ENCODE assay signal across 8 cellular contexts in genomic region chr19:1885398-1886119, GRCh38.
DNase-seq lines count a peak whose midpoint lies in the region; ATAC-seq and TF ChIP-seq lines count a peak whose summit lies in the region.
"Not testable (repeated sequence)": the region's sequence is repeated elsewhere in the genome, so short reads cannot be mapped to it uniquely, and the experiment has no call there.

ABHD17A (minus strand) TSS chr19:1885496; CDS start chr19:1881566, 3,930 bp downstream.

- H3K4me3 ChIP-seq in neutrophil (ENCODE audit: low read depth in 1 of 2, low read length in 1 of 2) = peak within 1 kb of the TSS; percentile 70 to 89

- DNase-seq in NCI-H1417 (lab: John Stamatoyannopoulos, UW) = peak; percentile 94 to 98 (median 96)
- DNase-seq in SW 1271 (lab: John Stamatoyannopoulos, UW) = peak; percentile 72 to 81
- peak; percentile 94 for DNase-seq in germinal center (ENCODE audit: low spot score)
- peak; percentile 85 for DNase-seq in stromal cell of bone marrow (ENCODE audit: low read depth)

- H3K9me3 Mint-ChIP-seq in activated naive CD8-positive, alpha-beta T cell (ENCODE audit: low read depth) = not testable (repeated sequence)

- H3K9me3 ChIP-seq in ES-I3 (ENCODE audit: control insufficient read depth, insufficient read depth, low read length); neutrophil: not testable (repeated sequence)

- H3K27me3 Mint-ChIP-seq in activated naive CD8-positive, alpha-beta T cell = not testable (repeated sequence)

- peaks cover 27% of the 10 kb centered on the region for H3K4me1 Mint-ChIP-seq in activated naive CD8-positive, alpha-beta T cell (ENCODE audit: low read depth)

- not testable (repeated sequence) for H3K36me3 ChIP-seq in ES-I3 (ENCODE audit: insufficient read depth, low read length); neutrophil

- peak within 1 kb of the TSS; percentile 82 for H3K9ac ChIP-seq in ES-I3 (ENCODE audit: low read depth, low read length)

- peak within 1 kb of the TSS; percentile 99 for H3K4me3 Mint-ChIP-seq in activated naive CD8-positive, alpha-beta T cell

- not testable (repeated sequence) for H3K27me3 ChIP-seq in neutrophil

- ATAC-seq in HG02571 (IDR thresholded peaks at IDR 0.05; ENCODE audit: unreplicated experiment) = peak; percentile 77

- H3K27ac Mint-ChIP-seq in activated naive CD8-positive, alpha-beta T cell = peak within 1 kb of the TSS; percentile 96

- H3K36me3 Mint-ChIP-seq in activated naive CD8-positive, alpha-beta T cell = not testable (repeated sequence)

- TF ChIP-seq CTCF in neutrophil (IDR thresholded peaks at IDR 0.05) = peak; percentile 32

- peak within 1 kb of the TSS; percentile 87 for H3K27ac ChIP-seq in neutrophil

- H3K4me1 ChIP-seq in ES-I3 (ENCODE audit: insufficient read depth, low read length) (peaks cover 20% of the 10 kb centered on the region), neutrophil (ENCODE audit: control insufficient read depth in 1 of 2, insufficient read depth in 1 of 2, low read depth in 1 of 2, low read length in 1 of 2) (peaks cover 29 to 34% of the 10 kb centered on the region in 2 experiments)

Comparison
In these comparisons a context has a peak if more than half of its experiments do, and no peak if none do; other contexts are left out.
1. Peak in every context shown above with its lines: DNase-seq, ATAC-seq, H3K4me3 ChIP-seq and H3K27ac ChIP-seq.